ENCODE assay signal across 32 cellular contexts in genomic region chrY:15773579-15773978, GRCh38.
"Had no signal": no experiment of that assay in that cellular context is flagged by ENCODE, and none has a peak within 500 bp of the region (broad histone marks: within the 10 kb centered on the region; RNA-seq: fewer than 3 reads in every experiment).

No MANE protein-coding gene starts in this region.

- H3K36me3 ChIP-seq: colonic mucosa, esophagus muscularis mucosa, gastroesophageal sphincter, heart left ventricle, lower lobe of right lung, neutrophil, right atrium auricular region, suprapubic skin, transverse colon, upper lobe of right lung, uterus had no signal

- H3K9me3 ChIP-seq: colonic mucosa, esophagus muscularis mucosa, gastroesophageal sphincter, heart left ventricle, lower lobe of right lung, neutrophil, right atrium auricular region, suprapubic skin, transverse colon, upper lobe of right lung, uterus had no signal

- H3K27me3 ChIP-seq: colonic mucosa, esophagus muscularis mucosa, foreskin keratinocyte, gastroesophageal sphincter, heart left ventricle, neutrophil, right atrium auricular region, suprapubic skin, transverse colon, upper lobe of right lung, uterus had no signal

- H3K4me2 ChIP-seq: smooth muscle cell had no signal

- H3K9ac ChIP-seq: parathyroid adenoma had no signal

- FAIRE-seq: islet of Langerhans had no signal

- H2AFZ ChIP-seq: parathyroid adenoma had no signal

- H3K79me2 ChIP-seq: parathyroid adenoma had no signal

- H3K4me3 ChIP-seq: colonic mucosa, esophagus muscularis mucosa, gastroesophageal sphincter, heart left ventricle, lower lobe of right lung, right atrium auricular region, smooth muscle cell, suprapubic skin, transverse colon, upper lobe of right lung, uterus had no signal

- H3K9me3 Mint-ChIP-seq: endodermal cell; neural crest cell; stimulated activated naive CD8-positive, alpha-beta T cell treated with anti-CD3 and anti-CD28 coated beads, Interleukin-15, amount 100 ng/mL, for 72 hours had no signal

- H3K4me3 Mint-ChIP-seq: dendritic cell treated with granulocyte-macrophage colony-stimulating factor and Interleukin-4, amounts not matched to agents 40 ng/mL and 50 ng/mL, for 4 days; endodermal cell; natural killer cell; neural crest cell; stimulated activated naive CD8-positive, alpha-beta T cell treated with anti-CD3 and anti-CD28 coated beads, Interleukin-15, amount 100 ng/mL, for 72 hours had no signal

- H3K36me3 Mint-ChIP-seq: natural killer cell had no signal

- DNase-seq: colonic mucosa; effector CD8-positive, alpha-beta T cell; endodermal cell; foreskin keratinocyte; heart left ventricle; hippocampal formation; left colon; left ventricle myocardium superior; lower lobe of right lung; natural killer cell; stimulated activated CD4-positive, alpha-beta T cell treated with anti-CD3 and anti-CD28 coated beads, Interleukin-12 subunit alpha, Interleukin-12 subunit beta, amount 100 ng/mL, for 4 hours; stimulated activated CD4-positive, alpha-beta T cell treated with anti-CD3 and anti-CD28 coated beads, Interleukin-1b, Interleukin-23, amount 100 ng/mL, for 48 hours; stimulated activated CD4-positive, alpha-beta T cell treated with anti-CD3 and anti-CD28 coated beads, Interleukin-4, amount 100 ng/mL, for 1 hour; stimulated activated CD8-positive, alpha-beta memory T cell treated with anti-CD3 and anti-CD28 coated beads, Interleukin-4, amount 100 ng/mL, for 48 hours; stimulated activated naive CD4-positive, alpha-beta T cell; stimulated activated naive CD8-positive, alpha-beta T cell treated with anti-CD3 and anti-CD28 coated beads, Interleukin-15, amount 100 ng/mL, for 72 hours; transverse colon; upper lobe of right lung; uterus had no signal

- H3K4me1 Mint-ChIP-seq: endodermal cell; natural killer cell; neural crest cell; stimulated activated naive CD8-positive, alpha-beta T cell treated with anti-CD3 and anti-CD28 coated beads, Interleukin-15, amount 100 ng/mL, for 72 hours had no signal

- H3K27ac ChIP-seq: colonic mucosa, epithelial cell of prostate, esophagus muscularis mucosa, foreskin keratinocyte, gastroesophageal sphincter, heart left ventricle, lower lobe of right lung, neutrophil, parathyroid adenoma, right atrium auricular region, suprapubic skin, transverse colon, upper lobe of right lung, uterus had no signal

- H3K27ac Mint-ChIP-seq: dendritic cell treated with granulocyte-macrophage colony-stimulating factor and Interleukin-4, amounts not matched to agents 40 ng/mL and 50 ng/mL, for 4 days; endodermal cell; natural killer cell; progenitor cell of endocrine pancreas; stimulated activated naive CD8-positive, alpha-beta T cell treated with anti-CD3 and anti-CD28 coated beads, Interleukin-15, amount 100 ng/mL, for 72 hours had no signal

- ATAC-seq: foreskin keratinocyte; gastroesophageal sphincter; heart left ventricle; left colon; left ventricle myocardium superior; lower lobe of right lung; natural killer cell; sciatic nerve; stimulated activated naive CD8-positive, alpha-beta T cell treated with anti-CD3 and anti-CD28 coated beads, Interleukin-15, amount 100 ng/mL, for 72 hours; upper lobe of right lung had no signal

- H3K4me1 ChIP-seq: colonic mucosa, esophagus muscularis mucosa, foreskin keratinocyte, gastroesophageal sphincter, heart left ventricle, lower lobe of right lung, parathyroid adenoma, right atrium auricular region, suprapubic skin, transverse colon, upper lobe of right lung, uterus had no signal

- H3K27me3 Mint-ChIP-seq: dendritic cell treated with granulocyte-macrophage colony-stimulating factor and Interleukin-4, amounts not matched to agents 40 ng/mL and 50 ng/mL, for 4 days; progenitor cell of endocrine pancreas; stimulated activated naive CD8-positive, alpha-beta T cell treated with anti-CD3 and anti-CD28 coated beads, Interleukin-15, amount 100 ng/mL, for 72 hours had no signal
